8 cellular contexts compared by ENCODE assay signal in genomic region chr14:61321385-61322010, GRCh38. TPM values are rescaled to one million over a fixed set of nuclear protein-coding genes. Genes with fewer than 3 reads are reported as not detected.
DNase-seq lines count a peak whose midpoint lies in the region; ATAC-seq, FAIRE-seq and TF ChIP-seq lines count a peak whose summit lies in the region.

Gene PRKCH (plus strand): TSS chr14:61321579. CDS start chr14:61322102, 523 bp downstream.

- H3K27me3 ChIP-seq in suprapubic skin: peaks cover 3% of the 10 kb centered on the region

- peaks cover 14% of the 10 kb centered on the region for H3K4me1 ChIP-seq in suprapubic skin

- no peak for FAIRE-seq in frontal cortex (lab: Jason Lieb, UNC)

- peak within 1 kb of the TSS; percentile 94 for H3K27ac ChIP-seq in suprapubic skin

- TF ChIP-seq EP300 in suprapubic skin (IDR thresholded peaks at IDR 0.05): no peak

- ATAC-seq in omental fat pad (ENCODE audit: low FRiP score): peak; percentile 58

- peak in 1 of 2 donors; percentile 23 for TF ChIP-seq POLR2A in suprapubic skin (IDR thresholded peaks at IDR 0.05)

- WGBS in suprapubic skin: 0% methylated on average over 33 of the region's 66 CpGs

- no peaks in the 10 kb centered on the region for H3K9me3 ChIP-seq in suprapubic skin

- peak; percentile 19 to 21 for DNase-seq in NCI-H187 (lab: John Stamatoyannopoulos, UW)
- DNase-seq in NCI-H187 treated with DMSO at 0.1 percent for 48 hours (lab: John Stamatoyannopoulos, UW): no peak
- DNase-seq in HK-2 (ENCODE audit: unreplicated experiment): peak; percentile 39
- peak; percentile 2 for DNase-seq in RPMI7951 (ENCODE audit: low read depth)
- peak; percentile 75 for DNase-seq in activated gamma-delta T cell (lab: John Stamatoyannopoulos, UW)
- DNase-seq in frontal cortex (ENCODE audit: low spot score in 2 of 2): peak; percentile 58 to 64
- no peak for DNase-seq in omental fat pad (ENCODE audit: low spot score)
- peak; percentile 91 to 93 for DNase-seq in suprapubic skin (ENCODE audit: low spot score in 2 of 2)

- no peaks in the 10 kb centered on the region for H3K36me3 ChIP-seq in suprapubic skin

- TF ChIP-seq CTCF in omental fat pad (IDR thresholded peaks at IDR 0.05) (no peak), suprapubic skin (IDR thresholded peaks at IDR 0.05) (peak in 1 of 2 donors; percentile 18)

- H3K4me3 ChIP-seq in suprapubic skin: peak within 1 kb of the TSS; percentile 90

RNA-seq across cellular contexts. Expression of gene PRKCH, which starts in this region (rescaled TPM):
- 1.1 and 3.1 TPM in 2 replicates for total RNA-seq in RPMI7951 (2014; rRNA removed; shearing (Covaris generic))
- total RNA-seq in frontal cortex (21.6 TPM), omental fat pad (10 to 100 TPM; 15.7 to 74.7 (median 38.4) TPM), suprapubic skin (100 to 1,000 TPM in 1 of 4 donors, 10 to 100 TPM in 3; 49.5 to 147 (median 59.2) TPM)

Comparison
In these comparisons a context has a peak if more than half of its experiments do, and no peak if none do; other contexts are left out.
1. DNase-seq: peak in NCI-H187 (2 of 2), HK-2 (single experiment), RPMI7951 (single experiment), activated gamma-delta T cell (single experiment), frontal cortex (2 of 2) and suprapubic skin (2 of 2); none in NCI-H187 treated with DMSO at 0.1 percent for 48 hours (single experiment) and omental fat pad (single experiment).